8 cellular contexts compared by ENCODE assay signal in the genomic region with DNA sequence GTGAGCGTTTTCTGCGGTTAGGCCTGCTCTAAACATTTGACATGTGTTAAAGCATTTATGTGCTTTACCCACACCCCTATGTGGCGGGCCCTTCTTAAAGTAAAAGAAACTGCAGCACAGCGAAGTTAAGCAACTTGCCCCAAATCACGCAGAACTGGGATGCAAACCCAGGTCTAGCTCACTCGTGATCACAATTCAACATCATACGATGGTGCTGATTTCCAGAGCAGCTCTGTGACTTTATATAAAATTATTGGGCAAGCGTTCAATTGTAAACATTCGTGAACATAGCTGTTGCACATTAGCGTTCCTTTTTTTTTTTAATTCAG. TPM values are rescaled to one million over a fixed set of nuclear protein-coding genes. Genes with fewer than 3 reads are reported as not detected.
DNase-seq lines count a peak whose midpoint lies in the region; ATAC-seq and TF ChIP-seq lines count a peak whose summit lies in the region.

No MANE protein-coding gene starts in this region.

- no peaks in the 10 kb centered on the region for H3K79me1 ChIP-seq in IMR-90 (ENCODE audit: low read depth in 1 of 2, low read length in 2 of 2)

- H3K9me3 ChIP-seq in A673 (ENCODE audit: low read depth, low read length, poor library complexity, severe bottlenecking) (no peaks in the 10 kb centered on the region), IMR-90 (ENCODE audit: control insufficient read depth, insufficient read depth, low read length) (no peaks in the 10 kb centered on the region)

- H3K4me1 Mint-ChIP-seq in chondrocyte (ENCODE audit: low read depth) = peaks cover 18% of the 10 kb centered on the region
- peaks cover 8% of the 10 kb centered on the region for H3K4me1 Mint-ChIP-seq in mesothelial cell of epicardium

- H2AFZ ChIP-seq in IMR-90 (replicated peaks; ENCODE audit: low read length, poor library complexity) = peak overlapping the region; percentile 94

- H2AK5ac ChIP-seq in IMR-90 (ENCODE audit: low read depth, low read length) = peak overlapping the region; percentile 37; the same call in 1 of the 2 replicates

- peak overlapping the region; percentile 88 for H3K18ac ChIP-seq in IMR-90 (ENCODE audit: low read depth, low read length)

- peak overlapping the region; percentile 61 for H4K91ac ChIP-seq in IMR-90 (ENCODE audit: insufficient read depth, low read depth, low read length)

- TF ChIP-seq CTCF in A673 (conservative IDR thresholded peaks at IDR 0.05; ENCODE audit: low read depth, low read length) (no peak), IMR-90 (conservative IDR thresholded peaks at IDR 0.05; ENCODE audit: low read depth, low read length) (no peak), chondrocyte (IDR thresholded peaks at IDR 0.05) (no peak), mesothelial cell of epicardium (IDR thresholded peaks at IDR 0.05; ENCODE audit: unreplicated experiment) (no peak)

- no peaks in the 10 kb centered on the region for H4K20me1 ChIP-seq in IMR-90 (ENCODE audit: insufficient read depth, low read length)

- H3K4me3 ChIP-seq in A673 (ENCODE audit: low read depth, low read length, poor library complexity, severe bottlenecking) (peak overlapping the region; percentile 50), IMR-90 (ENCODE audit: insufficient read depth, low read depth, low read length) (peak overlapping the region; percentile 55)

- CTCF ChIA-PET in A673 (lab: Charles Lee) (no interaction called here), IMR-90 (lab: Yijun Ruan, JAX) (interaction anchor here (0.6 to 1.8 kb wide), 6 partner anchors 17 to 200 kb away, joined by 3 to 5 read pairs (median 4); no protein-coding TSS in a partner anchor)

- H4K8ac ChIP-seq in IMR-90 (ENCODE audit: low read depth in 2 of 2, low read length in 2 of 2) = peak overlapping the region; percentile 39 to 82

- no peak overlapping the region for H2BK15ac ChIP-seq in IMR-90 (ENCODE audit: low read depth, low read length)

- no peak for TF ChIP-seq POLR2A in IMR-90 (IDR thresholded peaks at IDR 0.05; ENCODE audit: low read depth, low read length)

- no peak for DNase-seq in A673 (ENCODE audit: low spot score)
- no peak for DNase-seq in IMR-90
- DNase-seq in chondrocyte (ENCODE audit: low spot score) = no peak
- DNase-seq in mesothelial cell of epicardium (ENCODE audit: low spot score in 2 of 2, unreplicated experiment in 2 of 2) = no peak
- no peak for DNase-seq in DMS 273 (lab: John Stamatoyannopoulos, UW; ENCODE audit: unreplicated experiment)
- DNase-seq in G401 (ENCODE audit: low spot score) = no peak
- DNase-seq in medulla oblongata (ENCODE audit: extremely low spot score) = no peak

- peak overlapping the region; percentile 78 for H3K9ac ChIP-seq in IMR-90 (ENCODE audit: low read depth, low read length)

- H3K27me3 Mint-ChIP-seq in chondrocyte (ENCODE audit: low read depth) = no peaks in the 10 kb centered on the region
- H3K27me3 Mint-ChIP-seq in mesothelial cell of epicardium (ENCODE audit: low read depth) = no peaks in the 10 kb centered on the region

- H3K9me3 Mint-ChIP-seq in chondrocyte (ENCODE audit: low read depth) (no peaks in the 10 kb centered on the region), mesothelial cell of epicardium (no peaks in the 10 kb centered on the region)

- H3K27me3 ChIP-seq in A673 (replicated peaks; ENCODE audit: insufficient read depth, low read depth, low read length, poor library complexity) = no peaks in the 10 kb centered on the region
- H3K27me3 ChIP-seq in IMR-90 (ENCODE audit: control insufficient read depth, insufficient read depth, low read length) = no peaks in the 10 kb centered on the region

- peak overlapping the region; percentile 80 for H4K5ac ChIP-seq in IMR-90 (ENCODE audit: low read depth, low read length)

- peak overlapping the region; percentile 37 for H2BK5ac ChIP-seq in IMR-90 (ENCODE audit: low read depth, low read length, poor library complexity, severe bottlenecking)

- H3K36me3 ChIP-seq in A673 (ENCODE audit: insufficient read depth, low read length, poor library complexity, severe bottlenecking) (no peaks in the 10 kb centered on the region), IMR-90 (ENCODE audit: control insufficient read depth, insufficient read depth, low read length) (no peaks in the 10 kb centered on the region)

- no peaks in the 10 kb centered on the region for H3K9me1 ChIP-seq in IMR-90 (ENCODE audit: insufficient read depth, low read length)

- H2BK20ac ChIP-seq in IMR-90 (ENCODE audit: low read depth, low read length) = no peak overlapping the region; the same call in 1 of the 2 replicates

- H3K36me3 Mint-ChIP-seq in chondrocyte (ENCODE audit: low read depth) = no peaks in the 10 kb centered on the region
- H3K36me3 Mint-ChIP-seq in mesothelial cell of epicardium = peaks cover 3% of the 10 kb centered on the region

- no peak for TF ChIP-seq RAD21 in IMR-90 (IDR thresholded peaks at IDR 0.05; ENCODE audit: low read length)

- peak; percentile 27 for ATAC-seq in IMR-90 (ENCODE audit: low read depth)
- no peak for ATAC-seq in HG03457 (IDR thresholded peaks at IDR 0.05; ENCODE audit: unreplicated experiment)

- H3K27ac Mint-ChIP-seq in chondrocyte (ENCODE audit: unreplicated experiment) (peak overlapping the region; percentile 91), mesothelial cell of epicardium (peak overlapping the region; percentile 90)

- peak overlapping the region; percentile 84 for H3K4ac ChIP-seq in IMR-90 (ENCODE audit: low read depth, low read length)

- WGBS in IMR-90 (ENCODE audit: extremely low coverage in 2 of 2, insufficient read length in 1 of 2), 2 experiments = no CpG with 5 or more reads among the region's 10 CpGs

- intact Hi-C loops in A673 (cut with micrococcal nuclease; ENCODE audit: unreplicated experiment) = loop anchor here (5.0 to 10.0 kb wide), 3 partner anchors 85 to 958 kb away; a partner anchor contains a TSS
- intact Hi-C loops in IMR-90 (cut with micrococcal nuclease) = loop anchor here (5.0 to 10.0 kb wide), 2 partner anchors 85 to 958 kb away; a partner anchor contains a TSS

- H2AK9ac ChIP-seq in IMR-90 (replicated peaks; ENCODE audit: low read depth, low read length, poor library complexity) = no peak overlapping the region

- H3K4me2 ChIP-seq in IMR-90 (ENCODE audit: low read depth, low read length) = peak overlapping the region; percentile 97

- H3K27ac ChIP-seq in A673 (ENCODE audit: low read depth, low read length, poor library complexity, severe bottlenecking) = peak overlapping the region; percentile 74
- H3K27ac ChIP-seq in IMR-90 (ENCODE audit: insufficient read depth, low read length) = peak overlapping the region; percentile 59

- H3K56ac ChIP-seq in IMR-90 (ENCODE audit: extremely low read depth, insufficient read depth, low read length) = peak overlapping the region; percentile 55; the same call in 1 of the 2 replicates

- H3K23ac ChIP-seq in IMR-90 (ENCODE audit: low read depth, low read length) = peak overlapping the region; percentile 92

- no peaks in the 10 kb centered on the region for H3K4me1 ChIP-seq in A673 (ENCODE audit: insufficient read depth, low read length, poor library complexity, severe bottlenecking)
- H3K4me1 ChIP-seq in IMR-90 (ENCODE audit: control insufficient read depth, insufficient read depth, low read length) = peaks cover 4% of the 10 kb centered on the region

- peak overlapping the region; percentile 70 for H2BK120ac ChIP-seq in IMR-90 (ENCODE audit: low read depth, low read length)

- BruUV-seq in A673 (replicated peaks; lab: Mats Ljungman, UMichigan) (no TSS peak), IMR-90 (replicated peaks; lab: Mats Ljungman, UMichigan) (no TSS peak)

- H3K14ac ChIP-seq in IMR-90 (replicated peaks; ENCODE audit: low read depth, low read length) = peak overlapping the region; percentile 82

- in situ Hi-C loops in IMR-90 (cut with MboI; ENCODE audit: low sequenced_read_pairs) (loop anchor here (25.0 kb wide), 1 partner anchor 665 kb away; no protein-coding TSS in a partner anchor), G401 (cut with HindIII; ENCODE audit: low sequenced_read_pairs) (no loop called here)

- dilution Hi-C loops in IMR-90 (cut with HindIII; ENCODE audit: low sequenced_read_pairs, unreplicated experiment) = no loop called here

- H3K4me3 Mint-ChIP-seq in chondrocyte (ENCODE audit: unreplicated experiment) = peak overlapping the region; percentile 75
- peak overlapping the region; percentile 75 for H3K4me3 Mint-ChIP-seq in mesothelial cell of epicardium

- POLR2A ChIA-PET in A673 (lab: Charles Lee; ENCODE audit: low non-redundant PET) = interaction anchor here (0.6 kb wide), 1 partner anchor 277 kb away, joined by 3 read pairs; no protein-coding TSS in a partner anchor
- POLR2A ChIA-PET in IMR-90 (lab: Charles Lee; ENCODE audit: unreplicated experiment) = no interaction called here

RNA-seq across cellular contexts. Expression of a gene that starts 0.7 kb away (rescaled TPM):
- total RNA-seq in A673 (2021) (2.4 and 3.5 TPM in 2 replicates), IMR-90 (2012; rRNA removed) (2.7 and 3.6 TPM in 2 replicates), chondrocyte (0.97 to 1.9 TPM (median 1.7 TPM) in 3 replicates), mesothelial cell of epicardium (3.4 to 4.2 TPM (median 3.5 TPM) in 3 replicates)
- polyA plus RNA-seq in IMR-90 (2012; rRNA removed) = 1.0 and 1.5 TPM in 2 replicates
- polyA plus RNA-seq in IMR-90 (2012; cell fraction: cytosol; rRNA removed) = 0.12 and 0.47 TPM in 2 replicates
- polyA plus RNA-seq in IMR-90 (2012; cell fraction: nucleus; rRNA removed; ENCODE audit: low replicate concordance) = 0.11 and 0.84 TPM in 2 replicates
- total RNA-seq in G401 (2014; rRNA removed; shearing (Covaris generic)) = 0.98 and 5.4 TPM in 2 replicates

RNA-seq across cellular contexts. Expression of a gene that starts 27.4 kb away (rescaled TPM):
- total RNA-seq in A673 (2021) (0.13 and 0.15 TPM in 2 replicates), IMR-90 (2012; rRNA removed) (under 0.01 TPM in 2 replicates), chondrocyte (0.33 to 0.42 TPM in 2 of 3 replicates, not detected in the other), mesothelial cell of epicardium (not detected in 3 replicates)
- polyA plus RNA-seq in IMR-90 (2012; rRNA removed) = 0.10 and 0.11 TPM in 2 replicates
- polyA plus RNA-seq in IMR-90 (2012; cell fraction: cytosol; rRNA removed) = 0.17 and 0.22 TPM in 2 replicates
- polyA plus RNA-seq in IMR-90 (2012; cell fraction: nucleus; rRNA removed; ENCODE audit: low replicate concordance) = 0.16 and 0.32 TPM in 2 replicates
- total RNA-seq in G401 (2014; rRNA removed; shearing (Covaris generic)) = not detected in 2 replicates

RNA-seq across cellular contexts. Expression of a gene that starts 35.5 kb away (rescaled TPM):
- total RNA-seq in A673 (2021) (not detected in 2 replicates), IMR-90 (2012; rRNA removed) (0.72 and 0.83 TPM in 2 replicates), chondrocyte (0.67 to 1.7 TPM (median 1.1 TPM) in 3 replicates), mesothelial cell of epicardium (0.74 to 1.3 TPM (median 0.95 TPM) in 3 replicates)
- polyA plus RNA-seq in IMR-90 (2012; rRNA removed) = 0.66 and 0.86 TPM in 2 replicates
- polyA plus RNA-seq in IMR-90 (2012; cell fraction: cytosol; rRNA removed) = 0.16 and 0.25 TPM in 2 replicates
- polyA plus RNA-seq in IMR-90 (2012; cell fraction: nucleus; rRNA removed; ENCODE audit: low replicate concordance) = 0.21 and 2.0 TPM in 2 replicates
- not detected in 2 replicates for total RNA-seq in G401 (2014; rRNA removed; shearing (Covaris generic))
